Comparison of ENCODE assay signal across 8 cellular contexts in the genomic region with DNA sequence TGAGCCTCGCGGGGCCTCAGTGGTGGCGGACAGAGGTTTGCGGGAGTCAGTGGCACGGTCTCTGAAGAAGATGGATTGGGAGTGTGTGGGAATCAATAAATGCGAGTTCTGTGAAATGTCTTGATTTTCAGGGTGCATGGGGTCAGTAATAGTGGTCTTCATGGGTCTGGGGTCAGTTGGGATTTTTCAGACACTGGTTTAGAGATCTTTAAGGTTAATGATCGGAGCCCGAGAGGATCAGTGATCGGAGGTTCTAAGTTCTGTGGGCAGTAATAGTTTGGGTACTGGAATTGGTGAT. TPM values are rescaled to one million over a fixed set of nuclear protein-coding genes. Genes with fewer than 3 reads are reported as not detected.
A peak's percentile ranks its signal among the peaks of the same experiment; 100 is the strongest.
DNase-seq lines count a peak whose midpoint lies in the region; ATAC-seq and TF ChIP-seq lines count a peak whose summit lies in the region.

No MANE protein-coding gene starts in this region.

- H2BK12ac ChIP-seq in neuronal stem cell (ENCODE audit: low read length), result no peak overlapping the region

- H3K18ac ChIP-seq in neuronal stem cell (ENCODE audit: low read length), result no peak overlapping the region

- no peak for DNase-seq in LNCaP clone FGC (ENCODE audit: low read depth)
- peak; percentile 10 for DNase-seq in epithelial cell of proximal tubule (ENCODE audit: low read depth)
- no peak for DNase-seq in neuronal stem cell (ENCODE audit: low spot score)
- no peak for DNase-seq in erythroblast (lab: John Stamatoyannopoulos, UW)
- DNase-seq in activated CD4-positive, alpha-beta T cell treated with anti-CD3 and anti-CD28 coated beads, Interleukin-2, amount 50 U/mL, for 4 hours, result no peak
- no peak for DNase-seq in stimulated activated CD4-positive, alpha-beta T cell treated with anti-CD3 and anti-CD28 coated beads, Interleukin-1b, Interleukin-23, amount 100 ng/mL, for 48 hours

- peaks cover 8% of the 10 kb centered on the region; the same call in 1 of the 2 replicates for H3K36me3 ChIP-seq in ACC112 (ENCODE audit: insufficient read depth, low read length)
- H3K36me3 ChIP-seq in neuronal stem cell (replicated peaks in 1 of 2; ENCODE audit: control insufficient read depth in 2 of 2, insufficient read depth in 2 of 2, low read length in 2 of 2), result peaks cover 8 to 40% of the 10 kb centered on the region in 2 donors

- no peak for ATAC-seq in GM18861 (IDR thresholded peaks at IDR 0.05; ENCODE audit: unreplicated experiment)

- H3K23ac ChIP-seq in neuronal stem cell (ENCODE audit: low read depth, low read length, poor library complexity), result no peak overlapping the region

- H2BK120ac ChIP-seq in neuronal stem cell (ENCODE audit: low read depth, low read length), result no peak overlapping the region

- H3K4me1 ChIP-seq in ACC112 (ENCODE audit: control insufficient read depth, insufficient read depth, low read length, unreplicated experiment) (no peaks in the 10 kb centered on the region), neuronal stem cell (ENCODE audit: control insufficient read depth in 2 of 2, insufficient read depth in 1 of 2, low read depth in 1 of 2, low read length in 2 of 2) (peaks cover 0 to 5% of the 10 kb centered on the region in 2 donors)

- H4K91ac ChIP-seq in neuronal stem cell (ENCODE audit: low read depth, low read length, poor library complexity), result no peak overlapping the region

- no peak overlapping the region for H2BK15ac ChIP-seq in neuronal stem cell (ENCODE audit: low read length)

- peak overlapping the region; percentile 85 for H3K4me3 ChIP-seq in ACC112 (ENCODE audit: low read depth, low read length)
- H3K4me3 ChIP-seq in LNCaP clone FGC (ENCODE audit: low read depth, low read length), result peak overlapping the region; percentile 92
- H3K4me3 ChIP-seq in epithelial cell of proximal tubule (ENCODE audit: low read depth, low read length), result peak overlapping the region; percentile 96
- H3K4me3 ChIP-seq in neuronal stem cell (ENCODE audit: low read length in 2 of 2), result peak overlapping the region; percentile 59 to 87

- WGBS in neuronal stem cell (ENCODE audit: extremely low coverage in 2 of 2, insufficient read length in 2 of 2, insufficient replicate concordance in 1 of 2), 2 donors, result no CpG with 5 or more reads among the region's 9 CpGs

- H3K14ac ChIP-seq in neuronal stem cell (ENCODE audit: low read length), result no peak overlapping the region

- H2AK5ac ChIP-seq in neuronal stem cell (ENCODE audit: low read depth, low read length), result no peak overlapping the region

- no peak overlapping the region for H4K8ac ChIP-seq in neuronal stem cell (ENCODE audit: low read depth, low read length)

- peaks cover 4 to 52% of the 10 kb centered on the region in 2 donors for H3K9me3 ChIP-seq in neuronal stem cell (replicated peaks in 1 of 2; ENCODE audit: control insufficient read depth in 2 of 2, insufficient read depth in 1 of 2, low read depth in 1 of 2, low read length in 2 of 2)

- peak overlapping the region; percentile 64 for H3K4me2 ChIP-seq in neuronal stem cell (ENCODE audit: insufficient read depth, low read length, poor library complexity, severe bottlenecking)

- H3K27ac ChIP-seq in ACC112 (ENCODE audit: low read depth, low read length) (no peak overlapping the region), neuronal stem cell (replicated peaks; ENCODE audit: low read length) (no peak overlapping the region)

- peaks cover 10% of the 10 kb centered on the region for H3K79me2 ChIP-seq in ACC112 (ENCODE audit: control insufficient read depth, insufficient read depth, low read length, unreplicated experiment)

- no peak overlapping the region for H3K4ac ChIP-seq in neuronal stem cell (ENCODE audit: low read length)

- H3K9ac ChIP-seq in neuronal stem cell (ENCODE audit: low read depth, low read length, poor library complexity), result peak overlapping the region; percentile 85

- H2AFZ ChIP-seq in ACC112 (ENCODE audit: low read length, unreplicated experiment), result peak overlapping the region; percentile 60
- peak overlapping the region; percentile 91 for H2AFZ ChIP-seq in neuronal stem cell (ENCODE audit: low read length)

- no peak for TF ChIP-seq POLR2A in erythroblast (IDR thresholded peaks at IDR 0.05; ENCODE audit: low read length)

- H3K27me3 ChIP-seq in ACC112 (ENCODE audit: insufficient read depth, low read length), result no peaks in the 10 kb centered on the region
- H3K27me3 ChIP-seq in neuronal stem cell (ENCODE audit: control insufficient read depth in 3 of 3, insufficient read depth in 3 of 3, low read depth in 1 of 3, low read length in 3 of 3), result no peaks in the 10 kb centered on the region

- no peak overlapping the region for H2BK5ac ChIP-seq in neuronal stem cell (ENCODE audit: low read length)

- H3K79me1 ChIP-seq in neuronal stem cell (ENCODE audit: low read depth, low read length), result no peaks in the 10 kb centered on the region

- TF ChIP-seq CTCF in LNCaP clone FGC (IDR thresholded peaks at IDR 0.05; ENCODE audit: control insufficient read depth, extremely low read depth, insufficient read depth), result no peak
- TF ChIP-seq CTCF in epithelial cell of proximal tubule (conservative IDR thresholded peaks at IDR 0.05; ENCODE audit: low read depth, low read length), result no peak

RNA-seq across cellular contexts. Expression of gene ZNF793, which starts 0.4 kb away (rescaled TPM):
- 1.3 and 1.7 TPM in 2 replicates for total RNA-seq in epithelial cell of proximal tubule
- polyA plus RNA-seq in neuronal stem cell (2013, experiment 1 of 2), result 8.9 TPM
- 9.4 TPM for polyA plus RNA-seq in neuronal stem cell (2013, experiment 2 of 2)

RNA-seq across cellular contexts. Expression of gene ZNF570, which starts 38.0 kb away (rescaled TPM):
- total RNA-seq in epithelial cell of proximal tubule, result 2.7 and 3.8 TPM in 2 replicates
- polyA plus RNA-seq in neuronal stem cell (2013, experiment 1 of 2), result 4.2 TPM
- 4.6 TPM for polyA plus RNA-seq in neuronal stem cell (2013, experiment 2 of 2)

RNA-seq across cellular contexts. Expression of gene ZNF569, which starts 39.9 kb away (rescaled TPM):
- total RNA-seq in epithelial cell of proximal tubule, result 3.7 and 6.5 TPM in 2 replicates
- 11.2 TPM for polyA plus RNA-seq in neuronal stem cell (2013, experiment 1 of 2)
- 12.2 TPM for polyA plus RNA-seq in neuronal stem cell (2013, experiment 2 of 2)
